ENCODE assay signal across 2 cellular contexts in the genomic region with DNA sequence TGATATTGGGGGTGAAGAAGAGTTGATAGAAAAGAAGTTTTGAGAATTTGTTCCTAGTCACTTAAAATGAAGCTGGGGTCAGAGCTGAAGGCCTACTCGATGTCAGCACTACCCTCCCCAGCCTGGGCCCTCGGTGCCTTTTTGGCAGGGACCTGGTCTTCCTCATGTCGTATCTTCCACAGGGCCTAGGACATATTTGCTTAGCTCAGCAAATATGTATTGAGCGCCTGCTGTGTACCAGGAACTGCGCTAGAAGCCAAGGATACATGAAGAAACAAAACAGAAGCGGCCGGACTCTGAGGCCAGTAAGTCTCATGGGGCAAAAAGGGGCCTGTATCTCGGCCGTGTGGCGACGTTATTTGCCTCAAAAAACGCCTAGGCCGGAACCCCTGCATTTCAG.
TF ChIP-seq lines count a peak whose summit lies in the region.

No MANE protein-coding gene starts in this region.

TF ChIP-seq in HepG2, 621 proteins besides CTCF, POLR2A, EP300 and RAD21:
- TF ChIP-seq MAFF (IDR thresholded peaks at IDR 0.05; ENCODE audit: low read depth, low read length) (peak; percentile 98), MAFK (conservative IDR thresholded peaks at IDR 0.05 in 1 of 2, IDR thresholded peaks at IDR 0.05 in 1 of 2; ENCODE audit: low read length in 2 of 2) (peak; percentile 96 to 99)
- TF ChIP-seq, protein P1, sequence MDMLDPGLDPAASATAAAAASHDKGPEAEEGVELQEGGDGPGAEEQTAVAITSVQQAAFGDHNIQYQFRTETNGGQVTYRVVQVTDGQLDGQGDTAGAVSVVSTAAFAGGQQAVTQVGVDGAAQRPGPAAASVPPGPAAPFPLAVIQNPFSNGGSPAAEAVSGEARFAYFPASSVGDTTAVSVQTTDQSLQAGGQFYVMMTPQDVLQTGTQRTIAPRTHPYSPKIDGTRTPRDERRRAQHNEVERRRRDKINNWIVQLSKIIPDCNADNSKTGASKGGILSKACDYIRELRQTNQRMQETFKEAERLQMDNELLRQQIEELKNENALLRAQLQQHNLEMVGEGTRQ (IDR thresholded peaks at IDR 0.05; ENCODE audit: low read depth, low read length) = no peak
- TF ChIP-seq, protein P1 (CRISPR knock-in tag; IDR thresholded peaks at IDR 0.05; ENCODE audit: borderline replicate concordance) = no peak

TF ChIP-seq in H1, 55 proteins besides CTCF, POLR2A, EP300 and RAD21:
- TF ChIP-seq CTBP2 (IDR thresholded peaks at IDR 0.05; ENCODE audit: borderline replicate concordance, insufficient read depth, insufficient read length, low read length) (no peak), MAFK (IDR thresholded peaks at IDR 0.05; ENCODE audit: low read depth, low read length) (peak; percentile 80)
